In the genomic region with DNA sequence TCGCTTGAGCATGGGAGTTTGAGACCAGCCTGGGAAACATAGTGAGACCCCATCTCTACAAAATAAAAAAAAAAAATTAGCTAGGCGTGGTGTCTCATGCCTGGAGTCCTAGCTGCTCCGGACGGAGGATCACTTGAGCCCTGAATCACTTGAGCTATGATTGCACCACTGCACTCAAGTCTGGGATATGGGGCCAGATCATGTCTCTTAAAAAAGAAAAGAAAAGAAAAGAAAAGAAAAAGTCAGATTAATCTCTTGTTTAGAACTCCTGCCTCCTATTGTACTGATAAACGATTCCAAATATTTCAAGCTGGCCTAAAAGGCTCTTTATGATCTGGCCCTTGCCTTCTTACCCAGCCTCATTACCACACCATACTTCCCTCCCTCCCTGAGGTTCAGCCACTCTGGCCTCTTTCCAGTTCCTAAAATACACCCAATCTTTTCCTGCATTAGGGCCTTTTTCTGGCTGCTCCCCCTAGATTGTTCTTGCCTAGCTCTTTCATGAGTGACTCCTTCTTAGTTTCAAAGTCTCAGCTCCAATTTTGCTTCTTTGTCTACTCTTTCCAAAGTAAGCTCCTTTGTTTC, we compare ENCODE assay signal across 11 cellular contexts. TPM values are rescaled to one million over a fixed set of nuclear protein-coding genes. Genes with fewer than 3 reads are reported as not detected.
DNase-seq lines count a peak whose midpoint lies in the region; ATAC-seq and TF ChIP-seq lines count a peak whose summit lies in the region.
"Had no signal": no experiment of that assay in that cellular context is flagged by ENCODE, and none has a peak within 500 bp of the region (broad histone marks: within the 10 kb centered on the region; RNA-seq: fewer than 3 reads in every experiment).

No MANE protein-coding gene starts in this region.

- peaks cover 68% of the 10 kb centered on the region for H3K79me2 ChIP-seq in mammary epithelial cell (ENCODE audit: insufficient read depth, low read length)

- H2AFZ ChIP-seq in mammary epithelial cell (ENCODE audit: low read depth, low read length), result no peak overlapping the region

- H3K9me3 ChIP-seq in mammary epithelial cell (replicated peaks; ENCODE audit: insufficient read depth, low read length) (no peaks in the 10 kb centered on the region), uterus (no peaks in the 10 kb centered on the region)
- H3K9me3 ChIP-seq: ovary had no signal

- 75% methylated on average over 5 of the region's 5 CpGs for WGBS in mammary epithelial cell (ENCODE audit: low coverage, missing lambda C conversion rate)

- DNase-seq in MCF 10A (ENCODE audit: unreplicated experiment), result peak; percentile 71
- no peak for DNase-seq in mammary epithelial cell
- DNase-seq in choroid plexus epithelial cell (ENCODE audit: low read depth), result peak; percentile 75
- DNase-seq in midbrain (lab: John Stamatoyannopoulos, UW), result peak; percentile 23
- peak; percentile 46 to 63 for DNase-seq in uterus
- no peak for DNase-seq in NCI-H2171 treated with DMSO at 0.1 percent for 48 hours (lab: John Stamatoyannopoulos, UW)
- DNase-seq: CD8-positive, alpha-beta memory T cell; dorsolateral prefrontal cortex had no signal

- peaks cover 23% of the 10 kb centered on the region for H3K4me1 Mint-ChIP-seq in MCF 10A (ENCODE audit: insufficient read depth, unreplicated experiment)

- POLR2A ChIA-PET in MCF 10A (lab: Yijun Ruan, JAX), result interaction anchor here (0.8 to 2.3 kb wide), 14 partner anchors 8 to 152 kb away, joined by 3 to 10 read pairs (median 5); a partner anchor contains a TSS

- H3K9me3 Mint-ChIP-seq in MCF 10A (ENCODE audit: unreplicated experiment), result no peaks in the 10 kb centered on the region
- H3K9me3 Mint-ChIP-seq: CD8-positive, alpha-beta memory T cell had no signal

- H3K36me3 ChIP-seq in mammary epithelial cell (ENCODE audit: insufficient read depth, low read length) (peaks cover 18% of the 10 kb centered on the region), uterus (no peaks in the 10 kb centered on the region)
- H3K36me3 ChIP-seq: ovary had no signal

- intact Hi-C loops in MCF 10A (cut with micrococcal nuclease), result loop anchor here (5.0 kb wide), 1 partner anchor 152 kb away; no protein-coding TSS in a partner anchor
- intact Hi-C loops in mammary epithelial cell (cut with micrococcal nuclease), result loop anchor here (10.0 kb wide), 1 partner anchor 85 kb away; no protein-coding TSS in a partner anchor
- intact Hi-C loops in uterus (cut with DNase I; ENCODE audit: low total_unique reads), result no loop called here

- TF ChIP-seq POLR2A in uterus (IDR thresholded peaks at IDR 0.05), result no peak

- peaks cover 36% of the 10 kb centered on the region for H3K36me3 Mint-ChIP-seq in MCF 10A (ENCODE audit: insufficient read depth, unreplicated experiment)

- BruUV-seq in MCF 10A (replicated peaks; lab: Mats Ljungman, UMichigan), result no TSS peak
- BruUV-seq in mammary epithelial cell (replicated peaks; lab: Mats Ljungman, UMichigan), result no TSS peak

- ATAC-seq in HG02623 (IDR thresholded peaks at IDR 0.05; ENCODE audit: unreplicated experiment) (no peak), HG03460 (IDR thresholded peaks at IDR 0.05; ENCODE audit: unreplicated experiment) (no peak)

- H3K27ac Mint-ChIP-seq in MCF 10A (ENCODE audit: low read depth, unreplicated experiment), result peak overlapping the region; percentile 52

- CTCF ChIA-PET in MCF 10A (lab: Yijun Ruan, JAX) (interaction anchor here (0.7 to 1.5 kb wide), 4 partner anchors 40 to 252 kb away, joined by 3 to 8 read pairs (median 4); no protein-coding TSS in a partner anchor), mammary epithelial cell (lab: Charles Lee; ENCODE audit: low non-redundant PET) (interaction anchor here (0.9 kb wide), 1 partner anchor 42 kb away, joined by 3 read pairs; no protein-coding TSS in a partner anchor)

- no peak overlapping the region for H3K4me2 ChIP-seq in mammary epithelial cell (ENCODE audit: insufficient read depth, low read depth, low read length)

- H3K4me3 Mint-ChIP-seq in MCF 10A (ENCODE audit: unreplicated experiment), result no peak overlapping the region
- H3K4me3 Mint-ChIP-seq: CD8-positive, alpha-beta memory T cell had no signal

- H3K4me3 ChIP-seq in mammary epithelial cell (replicated peaks in 1 of 3; ENCODE audit: insufficient read depth in 1 of 3, low read depth in 2 of 3, low read length in 3 of 3) (no peak overlapping the region), choroid plexus epithelial cell (ENCODE audit: low read depth, low read length) (no peak overlapping the region), uterus (no peak overlapping the region)
- H3K4me3 ChIP-seq: dorsolateral prefrontal cortex, ovary had no signal

- H3K27me3 ChIP-seq in mammary epithelial cell (ENCODE audit: insufficient read depth, low read length) (no peaks in the 10 kb centered on the region), uterus (no peaks in the 10 kb centered on the region)
- H3K27me3 ChIP-seq: dorsolateral prefrontal cortex, ovary had no signal

- dilution Hi-C loops in mammary epithelial cell (cut with HindIII; ENCODE audit: low sequenced_read_pairs), result no loop called here

- no peaks in the 10 kb centered on the region for H4K20me1 ChIP-seq in mammary epithelial cell (ENCODE audit: insufficient read depth, low read length)

- no peaks in the 10 kb centered on the region for H3K4me1 ChIP-seq in mammary epithelial cell (ENCODE audit: insufficient read depth, low read length)
- H3K4me1 ChIP-seq in uterus, result peaks cover 13 to 25% of the 10 kb centered on the region in 2 donors

- TF ChIP-seq CTCF in MCF 10A (IDR thresholded peaks at IDR 0.05; ENCODE audit: unreplicated experiment) (no peak), mammary epithelial cell (conservative IDR thresholded peaks at IDR 0.05 in 1 of 2, IDR thresholded peaks at IDR 0.05 in 1 of 2; ENCODE audit: extremely low read depth in 1 of 2, insufficient read depth in 1 of 2, low read depth in 1 of 2, low read length in 2 of 2) (no peak), choroid plexus epithelial cell (conservative IDR thresholded peaks at IDR 0.05; ENCODE audit: low read depth, low read length) (no peak), uterus (IDR thresholded peaks at IDR 0.05) (no peak)

- H3K27ac ChIP-seq in mammary epithelial cell (ENCODE audit: insufficient read depth, low read depth, low read length) (no peak overlapping the region), uterus (peak overlapping the region; percentile 81 to 82)
- H3K27ac ChIP-seq: ovary had no signal

- in situ Hi-C loops in mammary epithelial cell (cut with MboI; ENCODE audit: low sequenced_read_pairs in 2 of 2), result no loop called here

- H3K9ac ChIP-seq in mammary epithelial cell (ENCODE audit: insufficient read depth, low read length), result no peak overlapping the region

- no peaks in the 10 kb centered on the region for H3K27me3 Mint-ChIP-seq in MCF 10A (ENCODE audit: insufficient read depth, unreplicated experiment)
- H3K27me3 Mint-ChIP-seq: CD8-positive, alpha-beta memory T cell had no signal

RNA-seq across cellular contexts. Expression of a gene that starts 41.7 kb away (rescaled TPM):
- total RNA-seq in MCF 10A (2022), result 90.2 and 90.9 TPM in 2 replicates
- total RNA-seq in mammary epithelial cell, result 100 to 1,000 TPM; 136 to 172 TPM
- 70.9 TPM for polyA plus RNA-seq in mammary epithelial cell
- 222 TPM for polyA minus RNA-seq in mammary epithelial cell
- total RNA-seq in uterus, result 100 to 1,000 TPM in 3 of 4 donors, 10 to 100 TPM in 1; 77.4 to 313 (median 215) TPM

Comparison
In these comparisons a context has a peak if more than half of its experiments do, and no peak if none do; other contexts are left out.
1. DNase-seq: peak in MCF 10A (single experiment), choroid plexus epithelial cell (single experiment), midbrain (single experiment) and uterus (2 of 2); none in mammary epithelial cell (single experiment) and NCI-H2171 treated with DMSO at 0.1 percent for 48 hours (single experiment).